ENCODE assay signal across 8 cellular contexts in genomic region chr12:6647083-6647604, GRCh38. TPM values are rescaled to one million over a fixed set of nuclear protein-coding genes. Genes with fewer than 3 reads are reported as not detected.
DNase-seq lines count a peak whose midpoint lies in the region; ATAC-seq and TF ChIP-seq lines count a peak whose summit lies in the region.

Gene ACRBP (minus strand): TSS chr12:6647432. CDS start chr12:6647366, 66 bp downstream.

- ATAC-seq in CD4-positive, alpha-beta T cell (ENCODE audit: poor library complexity): peak; percentile 84
- ATAC-seq in Right ventricle myocardium inferior (peak; percentile 95), omental fat pad (ENCODE audit: low FRiP score) (peak; percentile 88), HG02623 (IDR thresholded peaks at IDR 0.05; ENCODE audit: unreplicated experiment) (no peak)

- TF ChIP-seq CTCF in CD4-positive, alpha-beta T cell (IDR thresholded peaks at IDR 0.05): no peak
- no peak for TF ChIP-seq CTCF in HL-60 (IDR thresholded peaks at IDR 0.05; ENCODE audit: insufficient read depth, low read length)
- TF ChIP-seq CTCF in omental fat pad (IDR thresholded peaks at IDR 0.05): no peak

- H3K4me1 Mint-ChIP-seq in CD4-positive, alpha-beta T cell (ENCODE audit: low read depth): peaks cover 15% of the 10 kb centered on the region
- peaks cover 11% of the 10 kb centered on the region for H3K4me1 Mint-ChIP-seq in activated naive CD8-positive, alpha-beta T cell (ENCODE audit: low read depth)

- CTCF ChIA-PET in CD4-positive, alpha-beta T cell (lab: Charles Lee): interaction anchor here (0.6 kb wide), 1 partner anchor 70 kb away, joined by 3 read pairs; no protein-coding TSS in a partner anchor

- no peaks in the 10 kb centered on the region for H3K27me3 ChIP-seq in CD4-positive, alpha-beta T cell (ENCODE audit: control insufficient read depth, insufficient read depth, low read length)
- no peaks in the 10 kb centered on the region for H3K27me3 ChIP-seq in HL-60 (ENCODE audit: insufficient read depth, poor library complexity, severe bottlenecking)

- no peak within 1 kb of the TSS for H3K27ac ChIP-seq in CD4-positive, alpha-beta T cell (ENCODE audit: low read depth, low read length)
- peak within 1 kb of the TSS; percentile 74 for H3K27ac ChIP-seq in HL-60 (replicated peaks)

- H3K4me3 ChIP-seq in HL-60 (replicated peaks; ENCODE audit: insufficient read depth, low read length): peak within 1 kb of the TSS; percentile 46

- peaks cover 39% of the 10 kb centered on the region for H3K36me3 Mint-ChIP-seq in CD4-positive, alpha-beta T cell (ENCODE audit: low read depth)
- peaks cover 15% of the 10 kb centered on the region for H3K36me3 Mint-ChIP-seq in activated naive CD8-positive, alpha-beta T cell

- no peaks in the 10 kb centered on the region for H3K27me3 Mint-ChIP-seq in CD4-positive, alpha-beta T cell
- no peaks in the 10 kb centered on the region for H3K27me3 Mint-ChIP-seq in activated naive CD8-positive, alpha-beta T cell

- POLR2A ChIA-PET in CD4-positive, alpha-beta T cell (lab: Charles Lee): interaction anchor here (0.6 to 0.9 kb wide), 3 partner anchors 12 to 26 kb away, joined by 3 read pairs; partner anchors contain the start of gene LPAR5

- intact Hi-C loops in CD4-positive, alpha-beta T cell (cut with DNase I, micrococcal nuclease): no loop called here
- intact Hi-C loops in Right ventricle myocardium inferior (cut with DNase I): no loop called here

- no peaks in the 10 kb centered on the region for H3K9me3 Mint-ChIP-seq in CD4-positive, alpha-beta T cell
- peaks cover 11% of the 10 kb centered on the region for H3K9me3 Mint-ChIP-seq in activated naive CD8-positive, alpha-beta T cell (ENCODE audit: low read depth)

- peak within 1 kb of the TSS; percentile 49 for H3K27ac Mint-ChIP-seq in CD4-positive, alpha-beta T cell
- peak within 1 kb of the TSS; percentile 37 for H3K27ac Mint-ChIP-seq in activated naive CD8-positive, alpha-beta T cell

- H3K9me3 ChIP-seq in CD4-positive, alpha-beta T cell (ENCODE audit: control insufficient read depth, low read length): peaks cover 10% of the 10 kb centered on the region

- peak within 1 kb of the TSS; percentile 69 for H3K4me3 Mint-ChIP-seq in CD4-positive, alpha-beta T cell
- H3K4me3 Mint-ChIP-seq in activated naive CD8-positive, alpha-beta T cell: peak within 1 kb of the TSS; percentile 80

- DNase-seq in CD4-positive, alpha-beta T cell: peak in 3 of 10 experiments; percentile 15 to 38 (median 21)
- DNase-seq in HL-60 (ENCODE audit: low read depth in 1 of 2, low spot score in 1 of 2) (peak; percentile 80 to 82), Right ventricle myocardium inferior (ENCODE audit: missing footprints) (peak; percentile 94), omental fat pad (ENCODE audit: low spot score) (peak; percentile 46), DMS 273 treated with DMSO at 0.1 percent for 48 hours (lab: John Stamatoyannopoulos, UW) (no peak), activated gamma-delta T cell treated with Interleukin-2 at 50 U/mL for 16 hours (no peak)

RNA-seq across cellular contexts. Expression of gene ACRBP, which starts in this region (rescaled TPM):
- under 1 TPM; 0.58 to 0.95 TPM for total RNA-seq in CD4-positive, alpha-beta T cell
- 1.2 TPM for total RNA-seq in Right ventricle myocardium inferior
- 1 to 10 TPM; 1.9 to 3.8 (median 3.2) TPM for total RNA-seq in omental fat pad

Comparison
In these comparisons a context has a peak if more than half of its experiments do, and no peak if none do; other contexts are left out.
1. Peak in ATAC-seq in CD4-positive, alpha-beta T cell; RNA of the gene not detected or under 1 TPM.
2. DNase-seq: peak in HL-60 (2 of 2), Right ventricle myocardium inferior (single experiment) and omental fat pad (single experiment); none in DMS 273 treated with DMSO at 0.1 percent for 48 hours (single experiment) and activated gamma-delta T cell treated with Interleukin-2 at 50 U/mL for 16 hours (single experiment).